In the genomic region with DNA sequence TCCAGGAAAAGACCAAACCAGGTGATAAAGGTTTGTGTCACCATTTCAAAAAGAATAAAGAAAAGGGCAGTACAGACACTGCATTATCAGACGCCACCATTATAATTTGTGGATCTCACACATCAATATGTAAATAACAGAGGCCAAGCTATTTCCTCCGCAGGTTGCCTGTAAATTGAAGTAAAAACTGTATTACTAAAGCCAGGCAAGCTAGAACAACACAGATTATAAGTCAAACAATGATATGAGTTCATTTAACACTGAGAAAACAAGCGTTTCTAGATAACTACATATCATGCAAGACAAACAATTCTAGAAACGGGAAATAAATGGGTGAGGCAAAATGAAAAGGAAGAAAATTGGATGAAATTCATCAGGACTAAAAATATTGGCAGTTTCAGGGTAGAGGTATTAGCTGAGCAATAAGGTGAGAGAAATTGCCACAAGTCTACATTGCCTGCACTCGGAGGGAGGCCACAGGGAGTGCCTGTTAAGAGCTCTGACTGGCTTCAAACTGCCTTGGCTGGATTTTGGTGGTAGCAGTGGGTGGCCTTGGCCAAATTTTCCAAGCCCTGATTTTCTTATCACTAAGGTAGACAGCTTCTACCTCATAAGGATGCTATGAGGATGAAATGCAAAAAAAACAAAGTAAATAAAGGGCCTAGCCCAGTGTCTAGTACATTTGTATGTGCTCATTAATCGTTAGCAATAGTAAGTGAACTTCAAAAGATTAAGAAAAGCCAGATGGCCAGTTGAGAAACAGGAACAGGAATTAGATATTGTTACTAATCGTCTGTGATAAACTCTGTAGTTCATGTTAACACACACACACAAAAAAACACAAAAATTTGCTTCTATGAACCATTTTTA, we compare ENCODE assay signal across 20 cellular contexts.
"Had no signal": no experiment of that assay in that cellular context is flagged by ENCODE, and none has a peak within 500 bp of the region (broad histone marks: within the 10 kb centered on the region; RNA-seq: fewer than 3 reads in every experiment).

No MANE protein-coding gene starts in this region.

- DNase-seq: cortex of kidney; dorsolateral prefrontal cortex; effector CD8-positive, alpha-beta T cell; foreskin melanocyte; heart left ventricle; hypothalamus; kidney glomerular epithelial cell; mesendoderm; naive thymus-derived CD4-positive, alpha-beta T cell; nephron progenitor cell; sigmoid colon; stimulated activated CD4-positive, alpha-beta T cell treated with anti-CD3 and anti-CD28 coated beads, Interleukin-2, amount 100 ng/mL, for 24 hours; stimulated activated CD4-positive, alpha-beta T cell treated with anti-CD3 and anti-CD28 coated beads, Interleukin-4, amount 100 ng/mL, for 4 hours; stimulated activated naive B cell treated with anti-CD40 and anti-IgM and Interleukin-4, amounts not matched to agents 10 μg/mL and 1 μg/mL and 100 μg/mL, for 72 hours; stimulated activated naive CD8-positive, alpha-beta T cell treated with anti-CD3 and anti-CD28 coated beads, Interleukin-15, amount 100 ng/mL, for 72 hours; substantia nigra; transverse colon had no signal

- H3K9me3 ChIP-seq: heart left ventricle, sigmoid colon, thoracic aorta, transverse colon had no signal

- H3K27me3 ChIP-seq: transverse colon had no signal

- H3K4me3 ChIP-seq: dorsolateral prefrontal cortex, heart left ventricle, sigmoid colon, skin epidermis, thoracic aorta, transverse colon had no signal

- H3K36me3 ChIP-seq: heart left ventricle, sigmoid colon, thoracic aorta, transverse colon had no signal

- ATAC-seq: heart left ventricle; naive thymus-derived CD4-positive, alpha-beta T cell; stimulated activated naive B cell treated with anti-CD40 and anti-IgM and Interleukin-4, amounts not matched to agents 10 μg/mL and 1 μg/mL and 100 μg/mL, for 72 hours; stimulated activated naive CD8-positive, alpha-beta T cell treated with anti-CD3 and anti-CD28 coated beads, Interleukin-15, amount 100 ng/mL, for 72 hours had no signal

- H3K4me1 ChIP-seq: heart left ventricle, sigmoid colon, transverse colon had no signal

- H3K27ac ChIP-seq: dorsolateral prefrontal cortex, heart left ventricle, sigmoid colon, skin epidermis, thoracic aorta, transverse colon had no signal

- FAIRE-seq: islet of Langerhans had no signal
